Comparison of ENCODE assay signal across 8 cellular contexts in the genomic region with DNA sequence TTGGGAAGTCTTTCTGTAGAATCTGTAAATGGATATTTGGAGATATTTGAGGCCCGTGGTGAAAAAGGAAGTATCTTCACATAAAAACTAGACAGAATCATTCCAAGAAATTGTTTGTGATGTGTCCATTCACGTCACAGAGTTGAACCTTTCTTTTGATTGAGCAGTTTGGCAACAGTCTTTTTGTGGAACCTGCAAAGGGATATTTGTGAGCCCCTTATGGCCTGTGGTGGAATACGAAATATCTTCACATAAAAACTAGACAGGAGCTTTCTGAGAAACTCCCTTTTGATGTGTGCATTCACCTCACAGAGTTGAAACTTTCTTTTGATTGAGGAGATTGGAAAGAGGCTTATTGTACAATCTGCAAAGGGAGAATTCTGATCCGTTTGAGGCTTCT.
A peak's percentile ranks its signal among the peaks of the same experiment; 100 is the strongest.
DNase-seq lines count a peak whose midpoint lies in the region; TF ChIP-seq lines count a peak whose summit lies in the region.
"Not testable (repeated sequence)": the region's sequence is repeated elsewhere in the genome, so short reads cannot be mapped to it uniquely, and the experiment has no call there.

No MANE protein-coding gene starts in this region.

- not testable (repeated sequence) for H3K9me3 Mint-ChIP-seq in activated CD4-positive, alpha-beta T cell treated with anti-CD3 and anti-CD28 coated beads, Interleukin-2, amount 10 ng/mL, durations not matched to agents 24 days and 14 days; activated naive CD4-positive, alpha-beta T cell treated with anti-CD3 and anti-CD28 coated beads, Interleukin-2, amount 10 ng/mL, durations not matched to agents 7 days and 5 days; endodermal cell

- not testable (repeated sequence) for H3K9ac ChIP-seq in endodermal cell (ENCODE audit: extremely low read depth, low read length, poor library complexity, severe bottlenecking)

- TF ChIP-seq POLR2A in prostate gland (IDR thresholded peaks at IDR 0.05); stomach (IDR thresholded peaks at IDR 0.05); testis (IDR thresholded peaks at IDR 0.05): not testable (repeated sequence)

- H3K4me3 ChIP-seq in endodermal cell (ENCODE audit: low read length); prostate gland; stomach; testis: not testable (repeated sequence)

- CTCF ChIA-PET in activated naive CD4-positive, alpha-beta T cell treated with anti-CD3 and anti-CD28 coated beads, Interleukin-2, amount 10 ng/mL, durations not matched to agents 7 days and 5 days (lab: Charles Lee) = not testable (repeated sequence)

- not testable (repeated sequence) for H3K4me1 Mint-ChIP-seq in activated CD4-positive, alpha-beta T cell treated with anti-CD3 and anti-CD28 coated beads, Interleukin-2, amount 10 ng/mL, durations not matched to agents 24 days and 14 days; activated naive CD4-positive, alpha-beta T cell treated with anti-CD3 and anti-CD28 coated beads, Interleukin-2, amount 10 ng/mL, durations not matched to agents 7 days and 5 days; endodermal cell

- H3K27me3 ChIP-seq in endodermal cell (ENCODE audit: control insufficient read depth, insufficient read depth, low read length, poor library complexity, severe bottlenecking); prostate gland (replicated peaks; ENCODE audit: insufficient read depth); stomach; testis: not testable (repeated sequence)

- not testable (repeated sequence) for H3K4me1 ChIP-seq in endodermal cell (ENCODE audit: control insufficient read depth, insufficient read depth, low read length); prostate gland (replicated peaks); stomach; testis

- H3K27ac Mint-ChIP-seq in activated CD4-positive, alpha-beta T cell treated with anti-CD3 and anti-CD28 coated beads, Interleukin-2, amount 10 ng/mL, durations not matched to agents 24 days and 14 days; activated naive CD4-positive, alpha-beta T cell treated with anti-CD3 and anti-CD28 coated beads, Interleukin-2, amount 10 ng/mL, durations not matched to agents 7 days and 5 days; endodermal cell: not testable (repeated sequence)

- not testable (repeated sequence) for H3K27me3 Mint-ChIP-seq in activated CD4-positive, alpha-beta T cell treated with anti-CD3 and anti-CD28 coated beads, Interleukin-2, amount 10 ng/mL, durations not matched to agents 24 days and 14 days; activated naive CD4-positive, alpha-beta T cell treated with anti-CD3 and anti-CD28 coated beads, Interleukin-2, amount 10 ng/mL, durations not matched to agents 7 days and 5 days; endodermal cell (ENCODE audit: insufficient read depth)

- not testable (repeated sequence) for TF ChIP-seq EP300 in stomach (IDR thresholded peaks at IDR 0.05)

- WGBS in endodermal cell (ENCODE audit: insufficient coverage in 1 of 2, insufficient read length in 1 of 2), 2 experiments = 10 to 11% methylated on average over 1 of the region's 4 CpGs
- 43% methylated on average over 3 of the region's 4 CpGs for WGBS in prostate gland
- WGBS in stomach, 5 donors = 28 to 54% (median 48%) methylated on average over 3 to 4 of the region's 4 CpGs
- 22 to 32% methylated on average over 3 to 4 of the region's 4 CpGs for WGBS in testis, 2 donors

- H3K36me3 ChIP-seq in endodermal cell (ENCODE audit: control insufficient read depth, insufficient read depth, low read length); prostate gland; stomach; testis (ENCODE audit: low read depth, missing control alignments): not testable (repeated sequence)

- intact Hi-C loops in activated CD4-positive, alpha-beta T cell treated with anti-CD3 and anti-CD28 coated beads, Interleukin-2, amount 10 ng/mL, durations not matched to agents 24 days and 14 days (cut with micrococcal nuclease); prostate gland (cut with DNase I); stomach (cut with DNase I; ENCODE audit: low total_unique reads); testis (cut with DNase I; ENCODE audit: low total_unique reads): not testable (repeated sequence)

- H3K9me3 ChIP-seq in endodermal cell (ENCODE audit: control insufficient read depth, low read length) (peaks cover 11% of the 10 kb centered on the region), stomach (peaks cover 0 to 32% (median 15%) of the 10 kb centered on the region in 4 donors)
- H3K9me3 ChIP-seq in prostate gland, testis: not testable (repeated sequence)

- not testable (repeated sequence) for H3K27ac ChIP-seq in endodermal cell (ENCODE audit: low read depth, low read length); prostate gland; stomach; testis

- H3K36me3 Mint-ChIP-seq in activated CD4-positive, alpha-beta T cell treated with anti-CD3 and anti-CD28 coated beads, Interleukin-2, amount 10 ng/mL, durations not matched to agents 24 days and 14 days (ENCODE audit: low read depth); activated naive CD4-positive, alpha-beta T cell treated with anti-CD3 and anti-CD28 coated beads, Interleukin-2, amount 10 ng/mL, durations not matched to agents 7 days and 5 days; endodermal cell (ENCODE audit: low read depth): not testable (repeated sequence)

- not testable (repeated sequence) for TF ChIP-seq CTCF in endodermal cell (conservative IDR thresholded peaks at IDR 0.05); prostate gland (IDR thresholded peaks at IDR 0.05); stomach (IDR thresholded peaks at IDR 0.05); testis (IDR thresholded peaks at IDR 0.05)

- DNase-seq in activated CD4-positive, alpha-beta T cell treated with anti-CD3 and anti-CD28 coated beads, Interleukin-2, amount 10 ng/mL, durations not matched to agents 24 days and 14 days = peak; percentile 55
- DNase-seq in activated naive CD4-positive, alpha-beta T cell treated with anti-CD3 and anti-CD28 coated beads, Interleukin-2, amount 10 ng/mL, durations not matched to agents 7 days and 5 days = peak; percentile 14
- DNase-seq in endodermal cell = peak; percentile 0
- peak; percentile 3 for DNase-seq in fibroblast of gingiva (ENCODE audit: low read depth)
- peak; percentile 0 for DNase-seq in left kidney (ENCODE audit: low read depth, low spot score)
- peak; percentile 9 for DNase-seq in prostate gland (ENCODE audit: low spot score)
- DNase-seq in stomach = peak; percentile 21
- DNase-seq in testis = peak; percentile 11

- not testable (repeated sequence) for H3K4me3 Mint-ChIP-seq in activated CD4-positive, alpha-beta T cell treated with anti-CD3 and anti-CD28 coated beads, Interleukin-2, amount 10 ng/mL, durations not matched to agents 24 days and 14 days; activated naive CD4-positive, alpha-beta T cell treated with anti-CD3 and anti-CD28 coated beads, Interleukin-2, amount 10 ng/mL, durations not matched to agents 7 days and 5 days; endodermal cell

Comparison
In these comparisons a context has a peak if more than half of its experiments do, and no peak if none do; other contexts are left out.
1. DNase-seq: peak in every context shown above with its lines; median percentile 55 in activated CD4-positive, alpha-beta T cell treated with anti-CD3 and anti-CD28 coated beads, Interleukin-2, amount 10 ng/mL, durations not matched to agents 24 days and 14 days; 21 in stomach; 14 in activated naive CD4-positive, alpha-beta T cell treated with anti-CD3 and anti-CD28 coated beads, Interleukin-2, amount 10 ng/mL, durations not matched to agents 7 days and 5 days; 11 in testis; 9 in prostate gland; 3 in fibroblast of gingiva; 0 in endodermal cell; 0 in left kidney.